22 cellular contexts compared by ENCODE assay signal in genomic region chr3:49733551-49733950, GRCh38. TPM values are rescaled to one million over a fixed set of nuclear protein-coding genes. Genes with fewer than 3 reads are reported as not detected.
"Had no signal": no experiment of that assay in that cellular context is flagged by ENCODE, and none has a peak within 500 bp of the region (broad histone marks: within the 10 kb centered on the region; RNA-seq: fewer than 3 reads in every experiment).

No MANE protein-coding gene starts in this region.

- ATAC-seq: activated naive CD4-positive, alpha-beta T cell treated with anti-CD3 and anti-CD28 coated beads, Interleukin-2, amount 50 U/mL, for 72 hours; gastroesophageal sphincter; naive thymus-derived CD4-positive, alpha-beta T cell; right cardiac atrium; stimulated activated naive CD8-positive, alpha-beta T cell treated with anti-CD3 and anti-CD28 coated beads, Interleukin-15, amount 100 ng/mL, for 72 hours; T-cell had no signal

- H3K4me3 ChIP-seq: gastroesophageal sphincter, neural progenitor cell, prostate gland, suprapubic skin had no signal

- DNase-seq: activated CD4-positive, alpha-beta memory T cell treated with anti-CD3 and anti-CD28 coated beads, Interleukin-2, amount 10 ng/mL, durations not matched to agents 7 days and 5 days; activated CD4-positive, alpha-beta T cell treated with anti-CD3 and anti-CD28 coated beads for 48 hours; activated CD4-positive, CD25-positive, alpha-beta regulatory T cell; activated gamma-delta T cell treated with Interleukin-2 at 50 U/mL for 16 hours; amniotic stem cell; effector CD8-positive, alpha-beta T cell; immature natural killer cell; mesendoderm; naive thymus-derived CD4-positive, alpha-beta T cell; right cardiac atrium; SK-N-SH; small intestine; stimulated activated CD4-positive, alpha-beta T cell treated with anti-CD3 and anti-CD28 coated beads, Interleukin-15, amount 100 ng/mL, for 24 hours; stimulated activated CD4-positive, alpha-beta T cell treated with anti-CD3 and anti-CD28 coated beads, Interleukin-2, amount 100 ng/mL, for 48 hours; stimulated activated naive CD8-positive, alpha-beta T cell treated with anti-CD3 and anti-CD28 coated beads, Interleukin-15, amount 100 ng/mL, for 72 hours; T-cell had no signal

RNA-seq across cellular contexts. Expression of gene AMIGO3, which starts 14.1 kb away (rescaled TPM):
- total RNA-seq: activated naive CD4-positive, alpha-beta T cell treated with anti-CD3 and anti-CD28 coated beads, Interleukin-2, amount 50 U/mL, for 72 hours; osteocyte had no signal
